ENCODE assay signal across 24 cellular contexts in the genomic region with DNA sequence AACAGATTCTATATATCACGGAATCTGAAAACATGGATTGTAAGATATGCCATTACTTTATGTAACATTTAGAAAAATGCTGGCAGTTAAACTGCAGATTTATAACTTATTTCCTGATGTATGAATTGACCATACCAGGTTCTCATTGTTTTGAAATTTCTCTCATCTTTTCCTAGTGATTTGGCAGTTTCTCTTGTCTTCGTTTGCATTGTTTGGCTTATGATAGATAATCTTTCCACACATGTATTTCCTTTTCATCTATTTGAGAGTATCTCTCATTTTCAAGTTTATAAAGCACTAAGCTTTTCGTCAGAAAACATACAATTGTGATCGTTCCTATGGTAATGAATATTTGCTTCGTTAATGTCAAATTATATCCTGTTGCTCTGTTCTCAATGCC. TPM values are rescaled to one million over a fixed set of nuclear protein-coding genes. Genes with fewer than 3 reads are reported as not detected.
DNase-seq lines count a peak whose midpoint lies in the region; ATAC-seq, FAIRE-seq and TF ChIP-seq lines count a peak whose summit lies in the region.
"Had no signal": no experiment of that assay in that cellular context is flagged by ENCODE, and none has a peak within 500 bp of the region (broad histone marks: within the 10 kb centered on the region; RNA-seq: fewer than 3 reads in every experiment).

No MANE protein-coding gene starts in this region.

- peak; percentile 53 for FAIRE-seq in GM19239 (lab: Jason Lieb, UNC)
- FAIRE-seq in small intestine (lab: Jason Lieb, UNC) = peak; percentile 26
- FAIRE-seq: GM12878, GM12892 had no signal

- H3K36me3 ChIP-seq in small intestine (ENCODE audit: control insufficient read depth in 2 of 2, insufficient read depth in 2 of 2, low read length in 2 of 2) = no peaks in the 10 kb centered on the region
- H3K36me3 ChIP-seq in psoas muscle (ENCODE audit: insufficient read depth in 1 of 2, low read depth in 1 of 2) = no peaks in the 10 kb centered on the region
- H3K36me3 ChIP-seq: BE2C, BLaER1 had no signal

- H3K27me3 ChIP-seq in small intestine (ENCODE audit: control insufficient read depth in 2 of 2, insufficient read depth in 2 of 2, low read length in 2 of 2) = no peaks in the 10 kb centered on the region
- H3K27me3 ChIP-seq in psoas muscle (ENCODE audit: insufficient read depth in 3 of 3, low read length in 2 of 3) = no peaks in the 10 kb centered on the region
- H3K27me3 ChIP-seq: BE2C, BLaER1 had no signal

- H3K4me1 ChIP-seq in small intestine (ENCODE audit: control insufficient read depth in 2 of 2, insufficient read depth in 1 of 2, low read depth in 1 of 2, low read length in 1 of 2) (no peaks in the 10 kb centered on the region), psoas muscle (no peaks in the 10 kb centered on the region)
- H3K4me1 ChIP-seq: BE2C, BLaER1 had no signal

- no peak overlapping the region for H3K27ac ChIP-seq in small intestine (ENCODE audit: low read depth in 1 of 2, low read length in 1 of 2)
- H3K27ac ChIP-seq in psoas muscle = no peak overlapping the region
- H3K27ac ChIP-seq: BLaER1 had no signal

- no peak for TF ChIP-seq CTCF in psoas muscle (IDR thresholded peaks at IDR 0.05)

- H3K4me3 ChIP-seq in small intestine (ENCODE audit: low read depth in 1 of 2, low read length in 2 of 2) = no peak overlapping the region
- H3K4me3 ChIP-seq in psoas muscle = no peak overlapping the region
- H3K4me3 ChIP-seq: BLaER1, GM12878 had no signal

- 76 to 87% (median 82%) methylated on average over 5 of the region's 5 CpGs for WGBS in small intestine, 3 donors
- WGBS in psoas muscle, 3 donors = 89 to 91% (median 90%) methylated on average over 5 of the region's 5 CpGs

- H3K9me3 ChIP-seq in small intestine (ENCODE audit: control insufficient read depth, low read depth) = no peaks in the 10 kb centered on the region
- no peaks in the 10 kb centered on the region for H3K9me3 ChIP-seq in psoas muscle
- H3K9me3 ChIP-seq: BE2C, BLaER1 had no signal

- no peak for DNase-seq in GM19239 (ENCODE audit: insufficient read length, low spot score)
- DNase-seq in dermis microvascular lymphatic vessel endothelial cell (ENCODE audit: low read depth in 2 of 2) = peak; percentile 38 to 58
- no peak for DNase-seq in small intestine
- DNase-seq in hippocampal formation (lab: John Stamatoyannopoulos, UW) = no peak
- DNase-seq in psoas muscle = no peak
- DNase-seq: 8988T; ACHN; BE2C; C1 segment of cervical spinal cord; CD4-positive, alpha-beta memory T cell; CD4-positive, CD25-positive, alpha-beta regulatory T cell; CD8-positive, alpha-beta memory T cell; COR-L47; DMS 273 treated with DMSO at 0.1 percent for 48 hours; DMS153; DMS53; DMS79; DND-41; EL; GDM1 had no signal

- intact Hi-C loops in psoas muscle (cut with DNase I) = no loop called here

- ATAC-seq in GM19023 (IDR thresholded peaks at IDR 0.05; ENCODE audit: unreplicated experiment) = no peak
- no peak for ATAC-seq in psoas muscle
- ATAC-seq: GM12878 had no signal

RNA-seq across cellular contexts. Expression of a gene that starts 16.3 kb away (rescaled TPM):
- total RNA-seq in dermis microvascular lymphatic vessel endothelial cell (20.0 and 20.4 TPM in 2 replicates), psoas muscle (10 to 100 TPM in 2 of 4 donors, 1 to 10 TPM in 2; 8.7 to 14.7 (median 9.7) TPM)
- polyA plus RNA-seq in small intestine (10 to 100 TPM in 2 of 3 donors, 1 to 10 TPM in 1; 6.5 to 12.7 (median 11.9) TPM), psoas muscle (1 to 10 TPM; 2.3 to 3.4 (median 3.0) TPM)

Comparison
In these comparisons a context has a peak if more than half of its experiments do, and no peak if none do; other contexts are left out.
1. DNase-seq: peak in dermis microvascular lymphatic vessel endothelial cell (2 of 2); none in GM19239 (single experiment), small intestine (single experiment), hippocampal formation (0 of 2) and psoas muscle (0 of 2).